Comparison of ENCODE assay signal across 15 cellular contexts in the genomic region with DNA sequence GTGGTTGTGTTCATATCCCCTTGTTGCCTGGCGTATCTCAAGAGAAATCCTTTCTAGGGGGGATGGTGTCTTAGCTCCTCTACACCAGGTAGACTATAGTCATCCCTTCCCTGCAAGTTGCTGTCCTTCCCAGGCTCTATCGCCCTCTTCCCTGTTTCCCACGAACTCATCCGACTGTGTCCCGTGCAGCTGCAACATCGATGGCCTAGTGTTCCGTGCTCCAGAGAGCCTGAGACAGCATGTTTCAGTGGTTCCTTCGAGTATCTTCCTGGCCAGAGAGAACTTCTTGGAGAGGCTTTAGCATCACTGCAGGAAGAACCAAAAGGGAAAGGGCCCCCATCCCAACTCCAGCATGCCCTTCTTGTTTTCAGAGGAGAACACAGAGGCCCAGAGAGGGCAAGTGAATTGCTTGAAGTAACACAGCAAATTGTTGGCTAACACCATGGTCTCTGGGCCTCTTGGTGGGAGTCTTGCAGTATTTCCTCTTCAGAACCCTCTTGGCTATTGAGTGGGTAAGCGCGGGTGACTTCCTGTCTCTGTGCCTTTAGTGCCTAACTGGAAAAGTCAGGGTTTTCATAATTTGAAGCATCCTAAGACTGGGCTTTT.
"Had no signal": no experiment of that assay in that cellular context is flagged by ENCODE, and none has a peak within 500 bp of the region (broad histone marks: within the 10 kb centered on the region; RNA-seq: fewer than 3 reads in every experiment).

No MANE protein-coding gene starts in this region.

- H3K36me3 ChIP-seq: ovary, suprapubic skin, transverse colon, uterus had no signal

- H3K27ac ChIP-seq: foreskin keratinocyte, ovary, suprapubic skin, transverse colon, uterus had no signal

- ATAC-seq: activated CD8-positive, alpha-beta memory T cell treated with anti-CD3 and anti-CD28 coated beads, Interleukin-2, amount 10 ng/mL, durations not matched to agents 7 days and 5 days; foreskin keratinocyte; naive thymus-derived CD8-positive, alpha-beta T cell; stimulated activated naive CD8-positive, alpha-beta T cell treated with anti-CD3 and anti-CD28 coated beads, Interleukin-15, amount 100 ng/mL, for 72 hours had no signal

- H3K9me3 ChIP-seq: ovary, suprapubic skin, transverse colon, uterus had no signal

- DNase-seq: activated CD4-positive, alpha-beta memory T cell treated with anti-CD3 and anti-CD28 coated beads, Interleukin-2, amount 10 ng/mL, durations not matched to agents 7 days and 5 days; activated CD4-positive, alpha-beta T cell treated with anti-CD3 and anti-CD28 coated beads for 48 hours; activated CD4-positive, CD25-positive, alpha-beta regulatory T cell; activated CD8-positive, alpha-beta memory T cell treated with anti-CD3 and anti-CD28 coated beads, Interleukin-2, amount 10 ng/mL, durations not matched to agents 7 days and 5 days; foreskin keratinocyte; mesendoderm; ovary; stimulated activated naive CD8-positive, alpha-beta T cell treated with anti-CD3 and anti-CD28 coated beads, Interleukin-15, amount 100 ng/mL, for 72 hours; T-helper 1 cell; T-helper 9 cell; transverse colon; uterus had no signal

- H3K4me3 ChIP-seq: ovary, suprapubic skin, transverse colon, uterus had no signal

- H3K27me3 ChIP-seq: dorsolateral prefrontal cortex, foreskin keratinocyte, ovary, suprapubic skin, transverse colon, uterus had no signal

- H3K4me1 ChIP-seq: foreskin keratinocyte, uterus had no signal
